In the genomic region with DNA sequence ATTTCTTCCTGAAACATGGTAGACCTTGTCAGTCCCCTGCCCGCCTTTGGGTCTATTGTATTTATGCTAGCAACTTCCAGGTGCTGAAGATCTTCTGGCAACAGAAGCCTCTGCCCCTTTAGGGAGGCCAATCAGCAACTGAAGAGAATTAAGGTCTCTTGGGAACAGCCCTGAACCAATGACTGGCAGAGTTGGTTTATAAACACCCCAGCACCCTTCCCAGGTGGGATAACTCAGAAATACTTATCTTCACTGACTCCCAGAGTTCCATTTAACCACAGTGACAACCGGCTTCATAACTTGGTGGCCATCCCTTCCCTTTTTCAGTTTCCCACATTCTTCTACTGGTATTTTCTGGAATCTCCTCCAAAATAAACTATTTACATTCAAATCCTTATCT, we compare ENCODE assay signal across 1 cellular context.
TF ChIP-seq lines count a peak whose summit lies in the region.

No MANE protein-coding gene starts in this region.

TF ChIP-seq in GM23338, 12 proteins besides CTCF, POLR2A, EP300 and RAD21 (continued from another document):
- no peak for TF ChIP-seq ZNF114 (CRISPR knock-in tag; IDR thresholded peaks at IDR 0.05)
- no peak for TF ChIP-seq EZH2 (IDR thresholded peaks at IDR 0.05; ENCODE audit: low read depth, unreplicated experiment)
